ENCODE assay signal across 12 cellular contexts in the genomic region with DNA sequence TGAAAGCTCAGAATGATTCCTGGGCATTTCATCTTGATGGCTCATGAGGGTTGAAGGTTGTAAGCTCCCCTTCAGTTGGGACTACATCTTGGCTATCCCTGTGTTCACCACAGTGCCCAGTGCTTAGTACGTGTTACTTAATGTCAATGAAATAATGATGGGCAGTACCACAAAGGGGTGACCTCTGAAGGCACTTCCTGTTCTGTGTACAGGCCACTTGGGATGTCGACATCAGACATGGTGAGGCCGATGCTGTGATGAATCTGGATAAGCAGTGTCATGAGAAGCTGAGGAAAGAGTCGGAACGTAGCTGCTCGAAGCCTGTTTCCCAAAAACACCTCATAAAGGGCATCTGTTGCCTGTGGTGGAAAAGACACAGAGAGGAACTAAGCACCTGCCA.
"Had no signal": no experiment of that assay in that cellular context is flagged by ENCODE, and none has a peak within 500 bp of the region (broad histone marks: within the 10 kb centered on the region; RNA-seq: fewer than 3 reads in every experiment).

No MANE protein-coding gene starts in this region.

- H3K36me3 ChIP-seq: left ventricle myocardium inferior, pancreas, stomach had no signal

- H3K4me3 ChIP-seq: body of pancreas, left ventricle myocardium inferior, pancreas, skin epidermis, stomach had no signal

- H3K27me3 ChIP-seq: body of pancreas, pancreas, stomach had no signal

- H3K9me3 ChIP-seq: body of pancreas, left ventricle myocardium inferior, pancreas, stomach had no signal

- H3K4me1 ChIP-seq: body of pancreas, left ventricle myocardium inferior, pancreas, stomach had no signal

- ATAC-seq: body of pancreas, pancreas had no signal

- DNase-seq: activated CD4-positive, CD25-positive, alpha-beta regulatory T cell; activated effector memory CD4-positive, alpha-beta T cell treated with Interleukin-2 at 50 U/mL for 16 hours; activated T-cell treated with anti-CD3 and anti-CD28 coated beads, Interleukin-2, amount 50 U/mL, for 1 hour; amniotic stem cell; central memory CD4-positive, alpha-beta T cell; cortex of kidney; effector memory CD4-positive, alpha-beta T cell; left ventricle myocardium inferior; pancreas; stomach had no signal

- H3K27ac ChIP-seq: body of pancreas, left ventricle myocardium inferior, pancreas, skin epidermis, stomach had no signal
